In genomic region chr9:70130266-70130665, GRCh38 we compare ENCODE assay signal across 13 cellular contexts.
"Had no signal": no experiment of that assay in that cellular context is flagged by ENCODE, and none has a peak within 500 bp of the region (broad histone marks: within the 10 kb centered on the region; RNA-seq: fewer than 3 reads in every experiment).

No MANE protein-coding gene starts in this region.

- H3K9me3 ChIP-seq: adrenal gland, neutrophil, right atrium auricular region, upper lobe of left lung had no signal

- DNase-seq: activated B cell treated with CpG ODN at 0.5 μM for 24 hours; activated CD4-positive, alpha-beta T cell treated with anti-CD3 and anti-CD28 coated beads, Interleukin-2, amount 10 ng/mL, durations not matched to agents 7 days and 5 days; activated naive CD4-positive, alpha-beta T cell treated with anti-CD3 and anti-CD28 coated beads, Interleukin-2, amount 50 U/mL, for 16 hours; adrenal gland; effector memory CD4-positive, alpha-beta T cell; hippocampal formation; naive thymus-derived CD4-positive, alpha-beta T cell; upper lobe of left lung had no signal

- ATAC-seq: naive thymus-derived CD4-positive, alpha-beta T cell; stimulated activated memory B cell treated with anti-CD40 and anti-IgM and Interleukin-4, amounts not matched to agents 10 μg/mL and 1 μg/mL and 100 μg/mL, for 72 hours had no signal

- H3K4me1 ChIP-seq: adrenal gland had no signal

- H3K27me3 ChIP-seq: adrenal gland, neutrophil, right atrium auricular region, upper lobe of left lung had no signal

- H3K4me3 ChIP-seq: adrenal gland, right atrium auricular region, skin epidermis, upper lobe of left lung had no signal

- H3K36me3 ChIP-seq: adrenal gland, neutrophil, right atrium auricular region, upper lobe of left lung had no signal

- H3K27ac ChIP-seq: adrenal gland, epithelial cell of prostate, neutrophil, right atrium auricular region had no signal
